In the genomic region with DNA sequence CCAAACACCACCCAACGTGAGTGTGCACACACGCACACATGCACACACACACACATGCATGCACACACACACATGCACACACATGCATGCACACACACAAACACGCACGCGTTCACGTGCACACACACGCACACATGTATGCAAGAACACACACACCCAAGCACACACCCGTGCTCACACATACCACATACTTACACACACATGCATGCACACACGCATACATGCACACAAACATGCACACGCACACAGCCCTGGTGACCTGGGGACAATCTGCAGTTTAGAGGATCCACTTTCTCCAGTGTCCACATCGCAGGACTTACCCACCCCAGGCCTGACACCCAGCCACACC, we compare ENCODE assay signal across 26 cellular contexts. TPM values are rescaled to one million over a fixed set of nuclear protein-coding genes. Genes with fewer than 3 reads are reported as not detected.
"Had no signal": no experiment of that assay in that cellular context is flagged by ENCODE, and none has a peak within 500 bp of the region (broad histone marks: within the 10 kb centered on the region; RNA-seq: fewer than 3 reads in every experiment).

No MANE protein-coding gene starts in this region.

- FAIRE-seq: keratinocyte had no signal

- H3K27ac Mint-ChIP-seq: effector memory CD8-positive, alpha-beta T cell; immature natural killer cell; nephron; stimulated activated memory B cell treated with anti-CD40 and anti-IgM and Interleukin-4, amounts not matched to agents 10 μg/mL and 1 μg/mL and 100 μg/mL, for 72 hours; stimulated activated naive CD8-positive, alpha-beta T cell treated with anti-CD3 and anti-CD28 coated beads, Interleukin-15, Interleukin-2, amounts not matched to agents 100 ng/mL and 50 ng/mL, for 24 hours had no signal

- H3K4me3 Mint-ChIP-seq: central memory CD8-positive, alpha-beta T cell; effector memory CD8-positive, alpha-beta T cell; immature natural killer cell; nephron; stimulated activated memory B cell treated with anti-CD40 and anti-IgM and Interleukin-4, amounts not matched to agents 10 μg/mL and 1 μg/mL and 100 μg/mL, for 72 hours; stimulated activated naive CD8-positive, alpha-beta T cell treated with anti-CD3 and anti-CD28 coated beads, Interleukin-15, Interleukin-2, amounts not matched to agents 100 ng/mL and 50 ng/mL, for 24 hours had no signal

- H3K27me3 ChIP-seq: right atrium auricular region, testis had no signal

- H3K36me3 Mint-ChIP-seq: immature natural killer cell; stimulated activated memory B cell treated with anti-CD40 and anti-IgM and Interleukin-4, amounts not matched to agents 10 μg/mL and 1 μg/mL and 100 μg/mL, for 72 hours had no signal

- H3K36me3 ChIP-seq: esophagus squamous epithelium, gastroesophageal sphincter, neutrophil, right atrium auricular region, tibial nerve, upper lobe of right lung had no signal

- H3K9me3 Mint-ChIP-seq: central memory CD8-positive, alpha-beta T cell; effector memory CD8-positive, alpha-beta T cell; immature natural killer cell; nephron; stimulated activated memory B cell treated with anti-CD40 and anti-IgM and Interleukin-4, amounts not matched to agents 10 μg/mL and 1 μg/mL and 100 μg/mL, for 72 hours; stimulated activated naive CD8-positive, alpha-beta T cell treated with anti-CD3 and anti-CD28 coated beads, Interleukin-15, Interleukin-2, amounts not matched to agents 100 ng/mL and 50 ng/mL, for 24 hours had no signal

- H3K27ac ChIP-seq: esophagus squamous epithelium, gastroesophageal sphincter, neutrophil, right atrium auricular region, testis, tibial nerve, upper lobe of right lung had no signal

- H3K4me1 ChIP-seq: upper lobe of right lung had no signal

- H3K4me3 ChIP-seq: esophagus squamous epithelium, gastroesophageal sphincter, lung, right atrium auricular region, testis, tibial nerve, upper lobe of right lung had no signal

- DNase-seq: cortex of kidney; effector memory CD8-positive, alpha-beta T cell; esophagus squamous epithelium; foreskin fibroblast; immature natural killer cell; left colon; left ventricle myocardium superior; mesenchymal stem cell; midbrain; stimulated activated CD4-positive, alpha-beta T cell treated with anti-CD3 and anti-CD28 coated beads, Interleukin-4, amount 100 ng/mL, for 1 hour; testis; upper lobe of right lung had no signal

- H3K9me3 ChIP-seq: esophagus squamous epithelium, gastroesophageal sphincter, neutrophil, right atrium auricular region, testis, tibial nerve, upper lobe of right lung had no signal

- H3K4me1 Mint-ChIP-seq: central memory CD8-positive, alpha-beta T cell; immature natural killer cell; nephron had no signal

- ATAC-seq: effector memory CD8-positive, alpha-beta T cell; gastroesophageal sphincter; left colon; left ventricle myocardium superior; stimulated activated memory B cell treated with anti-CD40 and anti-IgM and Interleukin-4, amounts not matched to agents 10 μg/mL and 1 μg/mL and 100 μg/mL, for 72 hours had no signal

RNA-seq across cellular contexts. Expression of a gene that starts 6.2 kb away (rescaled TPM):
- total RNA-seq: epithelial cell of proximal tubule, gastroesophageal sphincter, left ventricle myocardium superior, lung, osteoblast, pulmonary artery endothelial cell, subcutaneous adipose tissue, upper lobe of right lung had no signal
- polyA plus RNA-seq: immature natural killer cell had no signal

RNA-seq across cellular contexts. Expression of a gene that starts 7.2 kb away (rescaled TPM):
- total RNA-seq: epithelial cell of proximal tubule, gastroesophageal sphincter, left ventricle myocardium superior, lung, osteoblast, pulmonary artery endothelial cell, right atrium auricular region, tibial nerve, upper lobe of right lung had no signal
- polyA plus RNA-seq: immature natural killer cell, keratinocyte, lung had no signal

RNA-seq across cellular contexts. Expression of a gene that starts 18.9 kb away (rescaled TPM):
- total RNA-seq: epithelial cell of proximal tubule, left ventricle myocardium superior, lung, osteoblast, pulmonary artery endothelial cell, right atrium auricular region, subcutaneous adipose tissue, tibial nerve, upper lobe of right lung had no signal
- polyA plus RNA-seq: immature natural killer cell, lung had no signal

RNA-seq across cellular contexts. Expression of a gene that starts 23.4 kb away (rescaled TPM):
- total RNA-seq: epithelial cell of proximal tubule, left ventricle myocardium superior, lung, osteoblast, pulmonary artery endothelial cell, right atrium auricular region, tibial nerve, upper lobe of right lung had no signal
- polyA plus RNA-seq: immature natural killer cell, lung had no signal
